In genomic region chr14:105398044-105398725, GRCh38 we compare ENCODE assay signal across 8 cellular contexts. TPM values are rescaled to one million over a fixed set of nuclear protein-coding genes. Genes with fewer than 3 reads are reported as not detected.
DNase-seq lines count a peak whose midpoint lies in the region; ATAC-seq and TF ChIP-seq lines count a peak whose summit lies in the region.

TEX22 (plus strand) TSS chr14:105398538; CDS start chr14:105399341, 803 bp downstream.

- no peaks in the 10 kb centered on the region for H3K27me3 ChIP-seq in right atrium auricular region
- no peaks in the 10 kb centered on the region for H3K27me3 ChIP-seq in uterus

- H3K4me3 Mint-ChIP-seq in T-cell, result peak within 1 kb of the TSS; percentile 74 to 81 (median 80)

- peak; percentile 38 to 76 for TF ChIP-seq POLR2A in uterus (IDR thresholded peaks at IDR 0.05)

- H3K9me3 Mint-ChIP-seq in T-cell, result peaks cover 2 to 14% (median 11%) of the 10 kb centered on the region in 3 donors

- intact Hi-C loops in uterus (cut with DNase I; ENCODE audit: low total_unique reads), result no loop called here

- no peaks in the 10 kb centered on the region for H3K9me3 ChIP-seq in right atrium auricular region
- no peaks in the 10 kb centered on the region for H3K9me3 ChIP-seq in uterus

- H3K36me3 ChIP-seq in right atrium auricular region, result peaks cover 7% of the 10 kb centered on the region
- H3K36me3 ChIP-seq in uterus, result no peaks in the 10 kb centered on the region

- peaks cover 15% of the 10 kb centered on the region for H3K36me3 Mint-ChIP-seq in T-cell

- peak within 1 kb of the TSS; percentile 82 to 89 for H3K27ac Mint-ChIP-seq in T-cell

- H3K4me1 Mint-ChIP-seq in T-cell, result peaks cover 19 to 26% (median 19%) of the 10 kb centered on the region in 3 donors

- DNase-seq in GM12865 (ENCODE audit: low read depth) (peak; percentile 95), NCI-H128 (lab: John Stamatoyannopoulos, UW; ENCODE audit: unreplicated experiment) (peak; percentile 69), T-cell (peak; percentile 51 to 92 (median 80)), amniotic stem cell (lab: John Stamatoyannopoulos, UW) (peak; percentile 39), right atrium auricular region (ENCODE audit: low spot score) (peak; percentile 75), putamen (ENCODE audit: low spot score) (peak; percentile 75), uterus (peak; percentile 89 to 91)

- POLR2A ChIA-PET in T-cell (lab: Charles Lee), result interaction anchor here in 1 of 2 donors (1.0 kb wide), 1 partner anchor 93 kb away, joined by 11 read pairs; no protein-coding TSS in a partner anchor

- ATAC-seq in HG02623 (IDR thresholded peaks at IDR 0.05; ENCODE audit: unreplicated experiment) (peak; percentile 73), T-cell (replicated peaks in 1 of 4) (peak; percentile 87 to 91 (median 89))

- H3K4me1 ChIP-seq in right atrium auricular region, result peaks cover 0 to 20% of the 10 kb centered on the region in 2 donors
- H3K4me1 ChIP-seq in uterus, result peaks cover 0 to 5% of the 10 kb centered on the region in 2 donors

- TF ChIP-seq CTCF in GM12865 (IDR thresholded peaks at IDR 0.05; ENCODE audit: insufficient read depth, low read depth, low read length, missing control alignments) (peak; percentile 27), right atrium auricular region (IDR thresholded peaks at IDR 0.05) (peak in 1 of 2 donors; percentile 57), uterus (IDR thresholded peaks at IDR 0.05) (peak in 3 of 4 experiments; percentile 30 to 39 (median 33))

- no peaks in the 10 kb centered on the region for H3K27me3 Mint-ChIP-seq in T-cell

- CTCF ChIA-PET in T-cell (lab: Charles Lee), result no interaction called here

- peak within 1 kb of the TSS; percentile 64 for H3K4me3 ChIP-seq in GM12865 (ENCODE audit: low read depth, low read length)
- peak within 1 kb of the TSS; percentile 70 to 94 for H3K4me3 ChIP-seq in right atrium auricular region
- H3K4me3 ChIP-seq in uterus, result peak within 1 kb of the TSS; percentile 79 to 88

- peak within 1 kb of the TSS; percentile 89 to 92 for H3K27ac ChIP-seq in right atrium auricular region
- peak within 1 kb of the TSS; percentile 85 to 86 for H3K27ac ChIP-seq in uterus

RNA-seq across cellular contexts. Expression of gene TEX22, which starts in this region (rescaled TPM):
- 1 to 10 TPM in 4 of 5 donors, under 1 TPM in 1; 0.93 to 9.0 (median 6.0) TPM for total RNA-seq in T-cell
- under 1 TPM in 1 of 2 donors, not detected in 1; 0.16 TPM for total RNA-seq in right atrium auricular region
- 1 to 10 TPM in 2 of 4 donors, not detected in 2; 1.1 to 3.8 TPM for total RNA-seq in uterus

Comparison
In these comparisons a context has a peak if more than half of its experiments do, and no peak if none do; other contexts are left out.
1. Peak in every context shown above with its lines: DNase-seq, ATAC-seq, H3K4me3 ChIP-seq and H3K27ac ChIP-seq.
2. Peak in DNase-seq, H3K4me3 ChIP-seq and H3K27ac ChIP-seq in right atrium auricular region; RNA of the gene not detected or under 1 TPM.
3. DNase-seq: peak in every context shown above with its lines; median percentile 95 in GM12865; 90 in uterus; 80 in T-cell; 75 in right atrium auricular region; 75 in putamen; 69 in NCI-H128; 39 in amniotic stem cell.